In genomic region chr19:47340477-47341208, GRCh38 we compare ENCODE assay signal across 1 cellular context.
TF ChIP-seq lines count a peak whose summit lies in the region.

No MANE protein-coding gene starts in this region.

TF ChIP-seq in HepG2, 621 proteins besides CTCF, POLR2A, EP300 and RAD21:
- TF ChIP-seq ZNF501 (CRISPR knock-in tag; IDR thresholded peaks at IDR 0.05) (no peak), ZBTB33 (CRISPR knock-in tag; IDR thresholded peaks at IDR 0.05) (peak; percentile 25; the same call in 1 of the 2 replicates), HNRNPL (IDR thresholded peaks at IDR 0.05; ENCODE audit: low read depth, low read length) (peak; percentile 67; the same call in 1 of the 2 replicates), CEBPB (IDR thresholded peaks at IDR 0.05; ENCODE audit: borderline replicate concordance, low read depth, low read length) (peak; percentile 77), ATF7 (IDR thresholded peaks at IDR 0.05) (0 out of 2 replicates have a peak, but pooled peaks have one; percentile 37), ATF7 (CRISPR knock-in tag; IDR thresholded peaks at IDR 0.05) (no peak)
